In the genomic region with DNA sequence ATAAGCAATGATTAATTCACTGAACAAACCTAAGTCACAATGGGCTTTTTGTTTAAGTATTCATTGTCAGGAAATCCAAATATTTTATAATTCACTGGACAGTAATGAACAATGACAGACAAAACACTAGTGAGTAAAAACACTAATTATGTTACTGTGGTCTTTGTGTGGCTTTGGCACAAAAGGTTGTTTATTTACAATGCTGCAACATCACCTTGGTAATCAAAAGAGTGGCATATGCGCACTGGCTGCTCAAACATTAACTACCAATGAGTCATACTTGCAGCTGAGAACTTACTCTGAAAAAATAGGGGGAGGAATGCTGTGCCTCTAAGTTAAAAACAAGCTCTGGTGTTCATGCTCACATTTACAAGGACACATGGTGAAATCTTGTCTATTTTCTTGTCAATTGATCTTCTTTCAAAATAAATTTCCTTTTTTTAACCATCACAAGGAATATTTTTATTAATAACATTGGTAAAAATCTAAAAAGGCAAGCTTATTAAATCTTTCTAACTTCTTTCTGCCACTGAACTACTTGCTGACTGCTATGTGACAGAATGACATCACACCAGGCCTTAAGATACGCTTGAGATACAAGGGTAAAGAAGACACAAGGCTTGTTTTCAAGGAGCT, we compare ENCODE assay signal across 8 cellular contexts.
A peak's percentile ranks its signal among the peaks of the same experiment; 100 is the strongest.
DNase-seq lines count a peak whose midpoint lies in the region; ATAC-seq and TF ChIP-seq lines count a peak whose summit lies in the region.

No MANE protein-coding gene starts in this region.

- H3K27ac Mint-ChIP-seq in activated CD8-positive, alpha-beta T cell treated with anti-CD3 and anti-CD28 coated beads for 36 hours, result no peak overlapping the region

- 27 to 30% methylated on average over 1 to 2 of the region's 2 CpGs for WGBS in gastroesophageal sphincter (ENCODE audit: low coverage in 1 of 2), 2 donors

- no peak for TF ChIP-seq CTCF in activated CD8-positive, alpha-beta T cell treated with anti-CD3 and anti-CD28 coated beads for 36 hours (IDR thresholded peaks at IDR 0.05)
- no peak for TF ChIP-seq CTCF in gastroesophageal sphincter (IDR thresholded peaks at IDR 0.05)

- POLR2A ChIA-PET in activated CD8-positive, alpha-beta T cell treated with anti-CD3 and anti-CD28 coated beads for 36 hours (lab: Charles Lee), result interaction anchor here (0.7 to 1.9 kb wide), 3 partner anchors 9 to 27 kb away, joined by 3 to 6 read pairs (median 4); no protein-coding TSS in a partner anchor

- peaks cover 3% of the 10 kb centered on the region for H3K9me3 Mint-ChIP-seq in activated CD8-positive, alpha-beta T cell treated with anti-CD3 and anti-CD28 coated beads for 36 hours

- H3K36me3 Mint-ChIP-seq in activated CD8-positive, alpha-beta T cell treated with anti-CD3 and anti-CD28 coated beads for 36 hours (ENCODE audit: low read depth), result peaks cover 23% of the 10 kb centered on the region

- no peaks in the 10 kb centered on the region for H3K36me3 ChIP-seq in gastroesophageal sphincter

- no peak overlapping the region for H3K4me3 ChIP-seq in gastroesophageal sphincter

- TF ChIP-seq EP300 in gastroesophageal sphincter (IDR thresholded peaks at IDR 0.05), result no peak

- no peak for TF ChIP-seq POLR2A in gastroesophageal sphincter (IDR thresholded peaks at IDR 0.05)

- H3K4me1 ChIP-seq in gastroesophageal sphincter, result peaks cover 0 to 26% (median 0%) of the 10 kb centered on the region in 3 donors

- no peaks in the 10 kb centered on the region for H3K27me3 ChIP-seq in gastroesophageal sphincter

- peak; percentile 18 for DNase-seq in stimulated activated naive CD4-positive, alpha-beta T cell treated with Interleukin-2 at 50 U/mL for 16 hours (lab: John Stamatoyannopoulos, UW)
- DNase-seq in stimulated activated naive CD4-positive, alpha-beta T cell (lab: John Stamatoyannopoulos, UW), result no peak
- peak; percentile 89 for DNase-seq in NCI-H1417 treated with DMSO at 0.1 percent for 48 hours (lab: John Stamatoyannopoulos, UW)
- DNase-seq in activated CD8-positive, alpha-beta T cell treated with anti-CD3 and anti-CD28 coated beads for 36 hours, result peak; percentile 45
- peak; percentile 17 for DNase-seq in retina
- no peak for DNase-seq in GOT3 (lab: John Stamatoyannopoulos, UW)

- peaks cover 37% of the 10 kb centered on the region for H3K4me1 Mint-ChIP-seq in activated CD8-positive, alpha-beta T cell treated with anti-CD3 and anti-CD28 coated beads for 36 hours (ENCODE audit: low read depth)

- peak overlapping the region; percentile 20 to 55 (median 28) for H3K27ac ChIP-seq in gastroesophageal sphincter

- ATAC-seq in HG02610 (IDR thresholded peaks at IDR 0.05; ENCODE audit: unreplicated experiment) (peak; percentile 57), gastroesophageal sphincter (peak; percentile 71)
- ATAC-seq in activated CD8-positive, alpha-beta T cell treated with anti-CD3 and anti-CD28 coated beads for 36 hours, result peak; percentile 68

- H3K4me3 Mint-ChIP-seq in activated CD8-positive, alpha-beta T cell treated with anti-CD3 and anti-CD28 coated beads for 36 hours, result no peak overlapping the region

- no peaks in the 10 kb centered on the region for H3K27me3 Mint-ChIP-seq in activated CD8-positive, alpha-beta T cell treated with anti-CD3 and anti-CD28 coated beads for 36 hours

- intact Hi-C loops in activated CD8-positive, alpha-beta T cell treated with anti-CD3 and anti-CD28 coated beads for 36 hours (cut with micrococcal nuclease), result no loop called here

- no peaks in the 10 kb centered on the region for H3K9me3 ChIP-seq in gastroesophageal sphincter

- CTCF ChIA-PET in activated CD8-positive, alpha-beta T cell treated with anti-CD3 and anti-CD28 coated beads for 36 hours (lab: Charles Lee), result interaction anchor here (2.7 kb wide), 1 partner anchor 9 kb away, joined by 8 read pairs; no protein-coding TSS in a partner anchor

Comparison
In these comparisons a context has a peak if more than half of its experiments do, and no peak if none do; other contexts are left out.
1. DNase-seq: peak in stimulated activated naive CD4-positive, alpha-beta T cell treated with Interleukin-2 at 50 U/mL for 16 hours (single experiment), NCI-H1417 treated with DMSO at 0.1 percent for 48 hours (single experiment), activated CD8-positive, alpha-beta T cell treated with anti-CD3 and anti-CD28 coated beads for 36 hours (single experiment) and retina (single experiment); none in stimulated activated naive CD4-positive, alpha-beta T cell (0 of 6) and GOT3 (single experiment).
2. Peak in every context shown above with its lines, with median percentiles within 50 percentile points of each other: ATAC-seq.